8 cellular contexts compared by ENCODE assay signal in the genomic region with DNA sequence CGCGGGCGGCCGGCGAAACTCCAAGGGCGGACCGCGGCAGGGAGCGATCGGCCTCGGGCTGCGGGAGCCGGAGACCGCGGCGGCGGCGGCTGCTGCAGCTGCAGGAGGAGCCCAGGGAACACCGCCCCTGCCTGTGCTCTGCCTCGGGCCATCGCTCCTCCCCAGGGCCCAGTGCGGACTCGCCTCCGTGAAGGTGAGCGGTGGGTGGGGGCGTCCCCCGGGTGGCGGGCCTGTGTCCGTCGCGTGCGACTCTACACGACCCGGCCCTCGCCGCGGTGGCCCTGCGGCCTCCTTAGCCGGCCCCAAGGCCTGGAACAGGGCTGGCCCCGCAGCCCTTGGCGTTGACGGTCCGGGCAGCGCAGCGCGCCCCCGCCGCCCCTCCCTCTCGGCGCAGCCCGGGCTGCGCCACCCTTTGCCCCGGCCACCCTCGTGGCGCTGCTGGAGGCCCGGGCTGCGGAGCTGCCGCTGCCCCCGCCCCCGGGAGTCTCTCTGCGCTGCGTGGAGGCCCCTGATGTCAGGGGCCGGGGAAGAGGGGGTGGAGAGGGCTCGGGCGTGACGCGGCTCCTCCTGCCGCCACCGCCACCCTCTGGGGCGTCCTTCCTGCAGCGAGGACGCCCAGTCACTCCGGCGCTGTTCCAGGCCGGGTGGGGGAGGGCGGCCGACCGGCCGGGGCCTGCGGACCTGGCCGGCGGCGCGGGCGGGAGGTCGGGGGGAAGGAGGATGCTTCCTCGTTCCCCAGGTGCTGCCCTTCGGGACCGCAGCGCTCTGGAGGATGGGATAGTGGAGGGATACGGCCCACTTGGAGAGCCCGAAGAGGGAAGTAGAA. TPM values are rescaled to one million over a fixed set of nuclear protein-coding genes. Genes with fewer than 3 reads are reported as not detected.
DNase-seq lines count a peak whose midpoint lies in the region; ATAC-seq and TF ChIP-seq lines count a peak whose summit lies in the region.

No MANE protein-coding gene starts in this region.

- DNase-seq in NCI-H1417 (lab: John Stamatoyannopoulos, UW): peak; percentile 28 to 77 (median 72)
- no peak for DNase-seq in NCI-H1417 treated with DMSO at 0.1 percent for 48 hours (lab: John Stamatoyannopoulos, UW)
- DNase-seq in NCI-H69 (lab: John Stamatoyannopoulos, UW): peak; percentile 82
- DNase-seq in activated CD8-positive, alpha-beta memory T cell treated with anti-CD3 and anti-CD28 coated beads, Interleukin-2, amount 50 U/mL, for 4 hours: peak; percentile 72
- DNase-seq in epithelial cell of proximal tubule (ENCODE audit: low read depth): no peak
- DNase-seq in stimulated activated CD8-positive, alpha-beta memory T cell treated with anti-CD3 and anti-CD28 coated beads, Interleukin-7, amount 100 ng/mL, for 4 hours (ENCODE audit: low read depth in 2 of 2): peak; percentile 45 to 74

- peaks cover 0 to 12% of the 10 kb centered on the region in 2 donors for H3K36me3 ChIP-seq in muscle layer of duodenum (ENCODE audit: control insufficient read depth in 1 of 2, insufficient read depth in 2 of 2, low read length in 2 of 2)

- peak overlapping the region; percentile 92 for H3K4me3 ChIP-seq in epithelial cell of proximal tubule (ENCODE audit: low read depth, low read length)
- peak overlapping the region; percentile 81 to 91 for H3K4me3 ChIP-seq in muscle layer of duodenum (ENCODE audit: low read depth in 1 of 2, low read length in 2 of 2)

- no peaks in the 10 kb centered on the region for H3K9me3 ChIP-seq in muscle layer of duodenum (ENCODE audit: control insufficient read depth in 1 of 2, low read length in 2 of 2)

- H3K4me1 ChIP-seq in muscle layer of duodenum (ENCODE audit: control insufficient read depth in 1 of 2, insufficient read depth in 2 of 2, low read length in 2 of 2): peaks cover 9 to 42% of the 10 kb centered on the region in 2 donors

- no peak for TF ChIP-seq CTCF in epithelial cell of proximal tubule (conservative IDR thresholded peaks at IDR 0.05; ENCODE audit: low read depth, low read length)

- H3K27ac ChIP-seq in muscle layer of duodenum (ENCODE audit: low read length): peak overlapping the region; percentile 80

- ATAC-seq in HG02763 (IDR thresholded peaks at IDR 0.05; ENCODE audit: unreplicated experiment): peak; percentile 37

- no peaks in the 10 kb centered on the region for H3K27me3 ChIP-seq in muscle layer of duodenum (ENCODE audit: low read depth, low read length)

RNA-seq across cellular contexts. Expression of a gene that starts 0.5 kb away (rescaled TPM):
- 12.3 and 14.4 TPM in 2 replicates for total RNA-seq in epithelial cell of proximal tubule

Comparison
In these comparisons a context has a peak if more than half of its experiments do, and no peak if none do; other contexts are left out.
1. DNase-seq: peak in NCI-H1417 (3 of 3), NCI-H69 (single experiment), activated CD8-positive, alpha-beta memory T cell treated with anti-CD3 and anti-CD28 coated beads, Interleukin-2, amount 50 U/mL, for 4 hours (single experiment) and stimulated activated CD8-positive, alpha-beta memory T cell treated with anti-CD3 and anti-CD28 coated beads, Interleukin-7, amount 100 ng/mL, for 4 hours (2 of 2); none in NCI-H1417 treated with DMSO at 0.1 percent for 48 hours (single experiment) and epithelial cell of proximal tubule (single experiment).